1 cellular context compared by ENCODE assay signal in the genomic region with DNA sequence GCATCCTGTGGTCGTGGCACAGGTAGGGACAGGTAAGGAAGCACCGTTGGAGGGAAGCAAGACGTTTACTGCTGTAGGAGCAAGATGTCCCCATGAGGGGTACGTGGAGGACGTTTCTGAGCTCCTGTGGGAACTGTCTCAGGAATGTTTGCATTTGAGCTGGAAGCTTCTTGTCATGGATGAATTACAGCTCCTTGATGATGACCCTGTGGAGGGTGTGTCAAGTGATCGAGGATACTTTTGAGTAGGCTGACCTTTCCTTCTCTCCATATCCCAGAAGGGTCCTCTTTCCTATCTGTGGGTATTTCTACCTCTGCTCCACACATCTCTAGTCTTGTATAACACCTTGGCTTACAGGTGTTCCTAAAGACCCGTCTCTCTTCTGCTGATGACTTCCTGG.
TF ChIP-seq lines count a peak whose summit lies in the region.

No MANE protein-coding gene starts in this region.

TF ChIP-seq in H1, 55 proteins besides CTCF, POLR2A, EP300 and RAD21:
- TF ChIP-seq JUND (IDR thresholded peaks at IDR 0.05; ENCODE audit: low read length) (no peak), SIN3A (conservative IDR thresholded peaks at IDR 0.05 in 1 of 2, IDR thresholded peaks at IDR 0.05 in 1 of 2; ENCODE audit: low read depth in 1 of 2, low read length in 2 of 2) (no peak), EGR1 (IDR thresholded peaks at IDR 0.05; ENCODE audit: borderline replicate concordance, low read depth, low read length) (no peak), MAFK (IDR thresholded peaks at IDR 0.05; ENCODE audit: low read depth, low read length) (no peak), FOSL1 (IDR thresholded peaks at IDR 0.05; ENCODE audit: insufficient read depth, low read depth, low read length) (no peak), CHD1 (IDR thresholded peaks at IDR 0.05; ENCODE audit: low read depth, low read length) (no peak), CTBP2 (IDR thresholded peaks at IDR 0.05; ENCODE audit: borderline replicate concordance, insufficient read depth, insufficient read length, low read length) (no peak), NANOG (IDR thresholded peaks at IDR 0.05; ENCODE audit: insufficient read depth, low read depth, low read length, poor library complexity, severe bottlenecking) (no peak), ASH2L (IDR thresholded peaks at IDR 0.05; ENCODE audit: low read length) (no peak), TCF12 (IDR thresholded peaks at IDR 0.05; ENCODE audit: low read depth, low read length) (no peak), SAP30 (IDR thresholded peaks at IDR 0.05; ENCODE audit: insufficient read depth, insufficient replicate concordance, low read length) (no peak), RXRA (IDR thresholded peaks at IDR 0.05; ENCODE audit: insufficient read depth, low read depth, low read length) (no peak), CBX8 (IDR thresholded peaks at IDR 0.05; ENCODE audit: borderline replicate concordance, low read depth, low read length) (no peak), KDM1A (IDR thresholded peaks at IDR 0.05; ENCODE audit: borderline replicate concordance, low read length) (no peak), BRCA1 (IDR thresholded peaks at IDR 0.05; ENCODE audit: low read depth, low read length) (no peak)
- TF ChIP-seq, protein P1, sequence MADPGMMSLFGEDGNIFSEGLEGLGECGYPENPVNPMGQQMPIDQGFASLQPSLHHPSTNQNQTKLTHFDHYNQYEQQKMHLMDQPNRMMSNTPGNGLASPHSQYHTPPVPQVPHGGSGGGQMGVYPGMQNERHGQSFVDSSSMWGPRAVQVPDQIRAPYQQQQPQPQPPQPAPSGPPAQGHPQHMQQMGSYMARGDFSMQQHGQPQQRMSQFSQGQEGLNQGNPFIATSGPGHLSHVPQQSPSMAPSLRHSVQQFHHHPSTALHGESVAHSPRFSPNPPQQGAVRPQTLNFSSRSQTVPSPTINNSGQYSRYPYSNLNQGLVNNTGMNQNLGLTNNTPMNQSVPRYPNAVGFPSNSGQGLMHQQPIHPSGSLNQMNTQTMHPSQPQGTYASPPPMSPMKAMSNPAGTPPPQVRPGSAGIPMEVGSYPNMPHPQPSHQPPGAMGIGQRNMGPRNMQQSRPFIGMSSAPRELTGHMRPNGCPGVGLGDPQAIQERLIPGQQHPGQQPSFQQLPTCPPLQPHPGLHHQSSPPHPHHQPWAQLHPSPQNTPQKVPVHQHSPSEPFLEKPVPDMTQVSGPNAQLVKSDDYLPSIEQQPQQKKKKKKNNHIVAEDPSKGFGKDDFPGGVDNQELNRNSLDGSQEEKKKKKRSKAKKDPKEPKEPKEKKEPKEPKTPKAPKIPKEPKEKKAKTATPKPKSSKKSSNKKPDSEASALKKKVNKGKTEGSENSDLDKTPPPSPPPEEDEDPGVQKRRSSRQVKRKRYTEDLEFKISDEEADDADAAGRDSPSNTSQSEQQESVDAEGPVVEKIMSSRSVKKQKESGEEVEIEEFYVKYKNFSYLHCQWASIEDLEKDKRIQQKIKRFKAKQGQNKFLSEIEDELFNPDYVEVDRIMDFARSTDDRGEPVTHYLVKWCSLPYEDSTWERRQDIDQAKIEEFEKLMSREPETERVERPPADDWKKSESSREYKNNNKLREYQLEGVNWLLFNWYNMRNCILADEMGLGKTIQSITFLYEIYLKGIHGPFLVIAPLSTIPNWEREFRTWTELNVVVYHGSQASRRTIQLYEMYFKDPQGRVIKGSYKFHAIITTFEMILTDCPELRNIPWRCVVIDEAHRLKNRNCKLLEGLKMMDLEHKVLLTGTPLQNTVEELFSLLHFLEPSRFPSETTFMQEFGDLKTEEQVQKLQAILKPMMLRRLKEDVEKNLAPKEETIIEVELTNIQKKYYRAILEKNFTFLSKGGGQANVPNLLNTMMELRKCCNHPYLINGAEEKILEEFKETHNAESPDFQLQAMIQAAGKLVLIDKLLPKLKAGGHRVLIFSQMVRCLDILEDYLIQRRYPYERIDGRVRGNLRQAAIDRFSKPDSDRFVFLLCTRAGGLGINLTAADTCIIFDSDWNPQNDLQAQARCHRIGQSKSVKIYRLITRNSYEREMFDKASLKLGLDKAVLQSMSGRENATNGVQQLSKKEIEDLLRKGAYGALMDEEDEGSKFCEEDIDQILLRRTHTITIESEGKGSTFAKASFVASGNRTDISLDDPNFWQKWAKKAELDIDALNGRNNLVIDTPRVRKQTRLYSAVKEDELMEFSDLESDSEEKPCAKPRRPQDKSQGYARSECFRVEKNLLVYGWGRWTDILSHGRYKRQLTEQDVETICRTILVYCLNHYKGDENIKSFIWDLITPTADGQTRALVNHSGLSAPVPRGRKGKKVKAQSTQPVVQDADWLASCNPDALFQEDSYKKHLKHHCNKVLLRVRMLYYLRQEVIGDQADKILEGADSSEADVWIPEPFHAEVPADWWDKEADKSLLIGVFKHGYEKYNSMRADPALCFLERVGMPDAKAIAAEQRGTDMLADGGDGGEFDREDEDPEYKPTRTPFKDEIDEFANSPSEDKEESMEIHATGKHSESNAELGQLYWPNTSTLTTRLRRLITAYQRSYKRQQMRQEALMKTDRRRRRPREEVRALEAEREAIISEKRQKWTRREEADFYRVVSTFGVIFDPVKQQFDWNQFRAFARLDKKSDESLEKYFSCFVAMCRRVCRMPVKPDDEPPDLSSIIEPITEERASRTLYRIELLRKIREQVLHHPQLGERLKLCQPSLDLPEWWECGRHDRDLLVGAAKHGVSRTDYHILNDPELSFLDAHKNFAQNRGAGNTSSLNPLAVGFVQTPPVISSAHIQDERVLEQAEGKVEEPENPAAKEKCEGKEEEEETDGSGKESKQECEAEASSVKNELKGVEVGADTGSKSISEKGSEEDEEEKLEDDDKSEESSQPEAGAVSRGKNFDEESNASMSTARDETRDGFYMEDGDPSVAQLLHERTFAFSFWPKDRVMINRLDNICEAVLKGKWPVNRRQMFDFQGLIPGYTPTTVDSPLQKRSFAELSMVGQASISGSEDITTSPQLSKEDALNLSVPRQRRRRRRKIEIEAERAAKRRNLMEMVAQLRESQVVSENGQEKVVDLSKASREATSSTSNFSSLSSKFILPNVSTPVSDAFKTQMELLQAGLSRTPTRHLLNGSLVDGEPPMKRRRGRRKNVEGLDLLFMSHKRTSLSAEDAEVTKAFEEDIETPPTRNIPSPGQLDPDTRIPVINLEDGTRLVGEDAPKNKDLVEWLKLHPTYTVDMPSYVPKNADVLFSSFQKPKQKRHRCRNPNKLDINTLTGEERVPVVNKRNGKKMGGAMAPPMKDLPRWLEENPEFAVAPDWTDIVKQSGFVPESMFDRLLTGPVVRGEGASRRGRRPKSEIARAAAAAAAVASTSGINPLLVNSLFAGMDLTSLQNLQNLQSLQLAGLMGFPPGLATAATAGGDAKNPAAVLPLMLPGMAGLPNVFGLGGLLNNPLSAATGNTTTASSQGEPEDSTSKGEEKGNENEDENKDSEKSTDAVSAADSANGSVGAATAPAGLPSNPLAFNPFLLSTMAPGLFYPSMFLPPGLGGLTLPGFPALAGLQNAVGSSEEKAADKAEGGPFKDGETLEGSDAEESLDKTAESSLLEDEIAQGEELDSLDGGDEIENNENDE (IDR thresholded peaks at IDR 0.05; ENCODE audit: insufficient replicate concordance, low read length): no peak
